Comparison of ENCODE assay signal across 27 cellular contexts in genomic region chr19:13270514-13271105, GRCh38.
"Had no signal": no experiment of that assay in that cellular context is flagged by ENCODE, and none has a peak within 500 bp of the region (broad histone marks: within the 10 kb centered on the region; RNA-seq: fewer than 3 reads in every experiment).

No MANE protein-coding gene starts in this region.

- DNase-seq: natural killer cell; occipital lobe; ovary; posterior cingulate gyrus; psoas muscle; right cardiac atrium; spleen; stimulated activated CD4-positive, alpha-beta T cell treated with anti-CD3 and anti-CD28 coated beads, Interleukin-12 subunit alpha, Interleukin-12 subunit beta, amount 100 ng/mL, for 4 hours; stimulated activated CD4-positive, alpha-beta T cell treated with anti-CD3 and anti-CD28 coated beads, Interleukin-1b, Interleukin-23, amount 100 ng/mL, for 48 hours; stimulated activated CD4-positive, alpha-beta T cell treated with anti-CD3 and anti-CD28 coated beads, Interleukin-4, amount 100 ng/mL, for 1 hour; stimulated activated CD4-positive, alpha-beta T cell treated with anti-CD3 and anti-CD28 coated beads, Interleukin-4, amount 100 ng/mL, for 4 hours; stimulated activated CD8-positive, alpha-beta memory T cell treated with anti-CD3 and anti-CD28 coated beads, Interleukin-4, amount 100 ng/mL, for 48 hours; stimulated activated naive CD4-positive, alpha-beta T cell; stimulated activated naive CD8-positive, alpha-beta T cell treated with anti-CD3 and anti-CD28 coated beads, Interleukin-15, amount 100 ng/mL, for 72 hours; stimulated activated naive CD8-positive, alpha-beta T cell treated with anti-CD3 and anti-CD28 coated beads, Interleukin-15, Interleukin-2, amounts not matched to agents 100 U/mL and 50 U/mL, for 24 hours; testis; tibial artery; transverse colon; upper lobe of right lung; uterus had no signal

- H3K36me3 ChIP-seq: neural progenitor cell, ovary, spleen, suprapubic skin, tibial artery, transverse colon, upper lobe of right lung, uterus had no signal

- H3K4me3 ChIP-seq: neural progenitor cell, ovary, psoas muscle, skin epidermis, smooth muscle cell, spleen, suprapubic skin, testis, tibial artery, transverse colon, upper lobe of right lung, uterus had no signal

- H3K27ac ChIP-seq: neural progenitor cell, ovary, parathyroid adenoma, psoas muscle, skin epidermis, spleen, suprapubic skin, testis, tibial artery, transverse colon, upper lobe of right lung, uterus had no signal

- H3K9ac ChIP-seq: neural progenitor cell, parathyroid adenoma had no signal

- ATAC-seq: natural killer cell; psoas muscle; right cardiac atrium; sciatic nerve; stimulated activated memory B cell treated with anti-CD40 and anti-IgM and Interleukin-4, amounts not matched to agents 10 μg/mL and 1 μg/mL and 100 μg/mL, for 72 hours; stimulated activated naive CD8-positive, alpha-beta T cell treated with anti-CD3 and anti-CD28 coated beads, Interleukin-15, amount 100 ng/mL, for 72 hours; stimulated activated naive CD8-positive, alpha-beta T cell treated with anti-CD3 and anti-CD28 coated beads, Interleukin-15, Interleukin-2, amounts not matched to agents 100 U/mL and 50 U/mL, for 24 hours; upper lobe of right lung had no signal

- H3K4me1 ChIP-seq: neural progenitor cell, parathyroid adenoma, psoas muscle, spleen, suprapubic skin, testis, tibial artery, transverse colon, upper lobe of right lung, uterus had no signal

- H3K9me3 ChIP-seq: ovary, psoas muscle, suprapubic skin, testis, tibial artery, transverse colon, upper lobe of right lung, uterus had no signal

- H3K27me3 ChIP-seq: neural progenitor cell, ovary, spleen, suprapubic skin, testis, transverse colon, upper lobe of right lung, uterus had no signal
